Comparison of ENCODE assay signal across 9 cellular contexts in genomic region chr10:8034666-8035640, GRCh38. TPM values are rescaled to one million over a fixed set of nuclear protein-coding genes. Genes with fewer than 3 reads are reported as not detected.
A peak's percentile ranks its signal among the peaks of the same experiment; 100 is the strongest.
DNase-seq lines count a peak whose midpoint lies in the region; ATAC-seq and TF ChIP-seq lines count a peak whose summit lies in the region.
"Had no signal": no experiment of that assay in that cellular context is flagged by ENCODE, and none has a peak within 500 bp of the region (broad histone marks: within the 10 kb centered on the region; RNA-seq: fewer than 3 reads in every experiment).

No MANE protein-coding gene starts in this region.

- peak; percentile 31 for ATAC-seq in effector memory CD8-positive, alpha-beta T cell (replicated peaks)
- ATAC-seq in GM19328 (IDR thresholded peaks at IDR 0.05; ENCODE audit: unreplicated experiment) (no peak), GM21737 (IDR thresholded peaks at IDR 0.05; ENCODE audit: unreplicated experiment) (no peak)

- H3K4me2 ChIP-seq in neuronal stem cell (ENCODE audit: insufficient read depth, low read length, poor library complexity, severe bottlenecking), result peak overlapping the region; percentile 48

- H3K27me3 ChIP-seq in neuronal stem cell (ENCODE audit: control insufficient read depth in 3 of 3, insufficient read depth in 3 of 3, low read depth in 1 of 3, low read length in 3 of 3), result peaks cover 38 to 95% (median 77%) of the 10 kb centered on the region in 3 experiments

- H3K4me3 ChIP-seq in neuronal stem cell (ENCODE audit: low read length in 2 of 2), result peak overlapping the region in 1 of 2 donors; percentile 31

- H2AFZ ChIP-seq in neuronal stem cell (ENCODE audit: low read length), result peak overlapping the region; percentile 58

- H3K4me1 ChIP-seq in neuronal stem cell (ENCODE audit: control insufficient read depth in 2 of 2, insufficient read depth in 1 of 2, low read depth in 1 of 2, low read length in 2 of 2), result peaks cover 5 to 10% of the 10 kb centered on the region in 2 donors

- H3K23ac ChIP-seq in neuronal stem cell (ENCODE audit: low read depth, low read length, poor library complexity), result no peak overlapping the region

- peaks cover 68 to 90% of the 10 kb centered on the region in 2 donors for H3K27me3 Mint-ChIP-seq in effector memory CD8-positive, alpha-beta T cell

- H3K9me3 ChIP-seq in neuronal stem cell (replicated peaks in 1 of 2; ENCODE audit: control insufficient read depth in 2 of 2, insufficient read depth in 1 of 2, low read depth in 1 of 2, low read length in 2 of 2), result no peaks in the 10 kb centered on the region

- H2BK5ac ChIP-seq in neuronal stem cell (ENCODE audit: low read length), result no peak overlapping the region

- H3K9me3 Mint-ChIP-seq in effector memory CD8-positive, alpha-beta T cell, result peaks cover 0 to 2% of the 10 kb centered on the region in 2 donors

- no CpG with 5 or more reads among the region's 60 CpGs for WGBS in neuronal stem cell (ENCODE audit: extremely low coverage in 2 of 2, insufficient read length in 2 of 2, insufficient replicate concordance in 1 of 2), 2 donors

- H3K4me3 Mint-ChIP-seq in effector memory CD8-positive, alpha-beta T cell, result peak overlapping the region; percentile 47 to 54

- no peak overlapping the region for H4K8ac ChIP-seq in neuronal stem cell (ENCODE audit: low read depth, low read length)

- H3K4ac ChIP-seq in neuronal stem cell (ENCODE audit: low read length), result no peak overlapping the region

- H3K4me1 Mint-ChIP-seq in effector memory CD8-positive, alpha-beta T cell (ENCODE audit: low read depth in 2 of 2), result peaks cover 16 to 19% of the 10 kb centered on the region in 2 donors

- H3K18ac ChIP-seq in neuronal stem cell (ENCODE audit: low read length), result peak overlapping the region; percentile 16

- no peak overlapping the region for H2AK5ac ChIP-seq in neuronal stem cell (ENCODE audit: low read depth, low read length)

- POLR2A ChIA-PET in GM10248 (lab: Yijun Ruan, JAX), result no interaction called here

- H3K36me3 ChIP-seq in neuronal stem cell (replicated peaks in 1 of 2; ENCODE audit: control insufficient read depth in 2 of 2, insufficient read depth in 2 of 2, low read length in 2 of 2), result no peaks in the 10 kb centered on the region

- H3K27ac Mint-ChIP-seq in effector memory CD8-positive, alpha-beta T cell, result peak overlapping the region in 1 of 2 donors; percentile 23

- H3K36me3 Mint-ChIP-seq in effector memory CD8-positive, alpha-beta T cell (ENCODE audit: insufficient read depth), result peaks cover 55% of the 10 kb centered on the region

- H2BK12ac ChIP-seq in neuronal stem cell (ENCODE audit: low read length), result no peak overlapping the region

- H4K91ac ChIP-seq in neuronal stem cell (ENCODE audit: low read depth, low read length, poor library complexity), result no peak overlapping the region

- CTCF ChIA-PET in GM10248 (lab: Yijun Ruan, JAX), result no interaction called here

- no peak overlapping the region for H2BK15ac ChIP-seq in neuronal stem cell (ENCODE audit: low read length)

- no peak overlapping the region for H3K9ac ChIP-seq in neuronal stem cell (ENCODE audit: low read depth, low read length, poor library complexity)

- TF ChIP-seq CTCF in GM10248 (IDR thresholded peaks at IDR 0.05; ENCODE audit: control extremely low read depth, extremely low read depth, low read depth, missing control alignments), result no peak

- no peaks in the 10 kb centered on the region for H3K79me1 ChIP-seq in neuronal stem cell (ENCODE audit: low read depth, low read length)

- DNase-seq in GM10248 (ENCODE audit: extremely low spot score) (peak; percentile 10), NCI-H2227 (lab: John Stamatoyannopoulos, UW; ENCODE audit: unreplicated experiment) (peak; percentile 20), neuronal stem cell (ENCODE audit: low spot score) (peak; percentile 39), SHP77 treated with DMSO at 0.1 percent for 48 hours (lab: John Stamatoyannopoulos, UW) (no peak)
- DNase-seq in effector memory CD8-positive, alpha-beta T cell, result no peak
- no peak for DNase-seq in stimulated activated CD4-positive, alpha-beta T cell treated with anti-CD3 and anti-CD28 coated beads, Interleukin-4, amount 100 ng/mL, for 4 hours
- DNase-seq: NCI-H1694 had no signal

- no peak overlapping the region for H3K27ac ChIP-seq in neuronal stem cell (replicated peaks; ENCODE audit: low read length)

- no peak overlapping the region for H3K14ac ChIP-seq in neuronal stem cell (ENCODE audit: low read length)

- no peak overlapping the region for H2BK120ac ChIP-seq in neuronal stem cell (ENCODE audit: low read depth, low read length)

RNA-seq across cellular contexts. Expression of gene GATA3, which starts 19.5 kb away (rescaled TPM):
- 0.33 TPM for polyA plus RNA-seq in neuronal stem cell (2013, experiment 1 of 2)
- 0.40 TPM for polyA plus RNA-seq in neuronal stem cell (2013, experiment 2 of 2)

Comparison
In these comparisons a context has a peak if more than half of its experiments do, and no peak if none do; other contexts are left out.
1. DNase-seq: peak in GM10248 (single experiment), NCI-H2227 (single experiment) and neuronal stem cell (single experiment); none in effector memory CD8-positive, alpha-beta T cell (0 of 3), SHP77 treated with DMSO at 0.1 percent for 48 hours (single experiment) and stimulated activated CD4-positive, alpha-beta T cell treated with anti-CD3 and anti-CD28 coated beads, Interleukin-4, amount 100 ng/mL, for 4 hours (0 of 2).